ENCODE assay signal across 8 cellular contexts in genomic region chr6:75285156-75285639, GRCh38. TPM values are rescaled to one million over a fixed set of nuclear protein-coding genes. Genes with fewer than 3 reads are reported as not detected.
DNase-seq lines count a peak whose midpoint lies in the region; ATAC-seq and TF ChIP-seq lines count a peak whose summit lies in the region.

No MANE protein-coding gene starts in this region.

- TF ChIP-seq EP300 in ovary (IDR thresholded peaks at IDR 0.05): no peak

- peak overlapping the region in 11 of 12 donors; percentile 57 to 95 (median 89) for H3K27ac ChIP-seq in heart left ventricle
- H3K27ac ChIP-seq in colonic mucosa: peak overlapping the region; percentile 92
- peak overlapping the region; percentile 17 to 51 for H3K27ac ChIP-seq in ovary

- no peaks in the 10 kb centered on the region for H3K9me3 Mint-ChIP-seq in naive thymus-derived CD8-positive, alpha-beta T cell

- peaks cover 12 to 47% (median 26%) of the 10 kb centered on the region in 4 donors for H3K4me1 Mint-ChIP-seq in naive thymus-derived CD8-positive, alpha-beta T cell

- no peak overlapping the region for H3K27ac Mint-ChIP-seq in naive thymus-derived CD8-positive, alpha-beta T cell

- intact Hi-C loops in heart left ventricle (cut with DNase I) (loop anchor here in 1 of 10 donors (10.0 kb wide), 1 partner anchor 320 kb away; the partner anchor contains the start of gene SENP6), Right ventricle myocardium inferior (cut with DNase I) (loop anchor here (2.0 kb wide), 1 partner anchor 42 kb away; the partner anchor contains the start of gene COX7A2), colonic mucosa (cut with DNase I) (no loop called here), ovary (cut with DNase I) (no loop called here)

- DNase-seq in heart left ventricle (no peak), Right ventricle myocardium inferior (ENCODE audit: missing footprints) (no peak), Kasumi-1 (lab: John Stamatoyannopoulos, UW) (peak; percentile 58 to 60), colonic mucosa (no peak), ovary (no peak), ureter (ENCODE audit: low spot score) (no peak)
- DNase-seq in naive thymus-derived CD8-positive, alpha-beta T cell: no peak

- POLR2A ChIA-PET in naive thymus-derived CD8-positive, alpha-beta T cell (lab: Charles Lee): interaction anchor here (0.8 to 3.2 kb wide), 5 partner anchors 14 to 317 kb away, joined by 3 to 30 read pairs (median 5); partner anchors contain the start of genes COX7A2 and SENP6

- no peak for ATAC-seq in heart left ventricle
- ATAC-seq in Right ventricle myocardium inferior: no peak
- ATAC-seq in GM18519 (IDR thresholded peaks at IDR 0.05; ENCODE audit: low FRiP score, unreplicated experiment): no peak
- ATAC-seq in naive thymus-derived CD8-positive, alpha-beta T cell: no peak

- H3K36me3 ChIP-seq in heart left ventricle (peaks cover 0 to 5% (median 0%) of the 10 kb centered on the region in 9 donors), colonic mucosa (no peaks in the 10 kb centered on the region), ovary (no peaks in the 10 kb centered on the region)

- no peak for TF ChIP-seq POLR2A in heart left ventricle (IDR thresholded peaks at IDR 0.05)
- no peak for TF ChIP-seq POLR2A in ovary (IDR thresholded peaks at IDR 0.05)

- H3K4me3 ChIP-seq in heart left ventricle (peak overlapping the region; percentile 59 to 92 (median 84)), colonic mucosa (peak overlapping the region; percentile 86), ovary (peak overlapping the region; percentile 96)

- TF ChIP-seq CTCF in heart left ventricle (IDR thresholded peaks at IDR 0.05) (no peak), colonic mucosa (IDR thresholded peaks at IDR 0.05) (no peak), ovary (IDR thresholded peaks at IDR 0.05) (no peak)

- 1 to 3% (median 2%) methylated on average over 13 of the region's 13 CpGs for WGBS in heart left ventricle, 4 donors
- WGBS in ovary, 3 donors: 0 to 1% (median 1%) methylated on average over 13 of the region's 13 CpGs

- H3K4me3 Mint-ChIP-seq in naive thymus-derived CD8-positive, alpha-beta T cell: no peak overlapping the region

- H3K27me3 Mint-ChIP-seq in naive thymus-derived CD8-positive, alpha-beta T cell: no peaks in the 10 kb centered on the region

- H3K36me3 Mint-ChIP-seq in naive thymus-derived CD8-positive, alpha-beta T cell: peaks cover 0 to 5% (median 0%) of the 10 kb centered on the region in 3 donors

- peak overlapping the region; percentile 37 to 86 for H3K9ac ChIP-seq in colonic mucosa (ENCODE audit: low read depth in 2 of 2, low read length in 2 of 2)

- H3K9me3 ChIP-seq in heart left ventricle: no peaks in the 10 kb centered on the region
- H3K9me3 ChIP-seq in colonic mucosa: no peaks in the 10 kb centered on the region
- no peaks in the 10 kb centered on the region for H3K9me3 ChIP-seq in ovary

- peaks cover 7 to 55% (median 35%) of the 10 kb centered on the region in 12 donors for H3K4me1 ChIP-seq in heart left ventricle
- no peaks in the 10 kb centered on the region for H3K4me1 ChIP-seq in colonic mucosa
- H3K4me1 ChIP-seq in ovary (ENCODE audit: insufficient read depth): peaks cover 6% of the 10 kb centered on the region

- no peaks in the 10 kb centered on the region for H3K27me3 ChIP-seq in heart left ventricle
- H3K27me3 ChIP-seq in colonic mucosa: no peaks in the 10 kb centered on the region
- no peaks in the 10 kb centered on the region for H3K27me3 ChIP-seq in ovary

RNA-seq across cellular contexts. Expression of gene TMEM30A, which starts 0.6 kb away (rescaled TPM):
- total RNA-seq in heart left ventricle (10 to 100 TPM; 30.8 to 86.3 (median 58.2) TPM), Right ventricle myocardium inferior (45.2 TPM), colonic mucosa (100 to 1,000 TPM in 1 of 2 donors, 10 to 100 TPM in 1; 69.5 to 112 TPM), ovary (10 to 100 TPM; 48.9 to 88.0 (median 72.8) TPM), ureter (125 TPM)
- polyA plus RNA-seq in heart left ventricle (10 to 100 TPM; 21.8 to 54.2 TPM), ovary (10 to 100 TPM; 46.1 to 61.6 TPM)
- total RNA-seq in naive thymus-derived CD8-positive, alpha-beta T cell: 10 to 100 TPM; 67.2 to 68.3 TPM
- 10 to 100 TPM; 36.8 to 50.9 (median 37.8) TPM for polyA plus RNA-seq in naive thymus-derived CD8-positive, alpha-beta T cell

RNA-seq across cellular contexts. Expression of gene COX7A2, which starts 41.6 kb away (rescaled TPM):
- 1,000 to 10,000 TPM in 4 of 9 donors, 100 to 1,000 TPM in 5; 646 to 1,301 (median 986) TPM for total RNA-seq in heart left ventricle
- 1,000 to 10,000 TPM; 1,329 to 1,466 TPM for polyA plus RNA-seq in heart left ventricle
- total RNA-seq in Right ventricle myocardium inferior: 969 TPM
- total RNA-seq in colonic mucosa: 100 to 1,000 TPM; 795 to 814 TPM
- total RNA-seq in ovary: 100 to 1,000 TPM; 178 to 297 (median 202) TPM
- 100 to 1,000 TPM; 316 to 377 TPM for polyA plus RNA-seq in ovary
- total RNA-seq in naive thymus-derived CD8-positive, alpha-beta T cell: 100 to 1,000 TPM; 198 to 213 TPM
- 1,000 to 10,000 TPM in 1 of 3 donors, 100 to 1,000 TPM in 2; 788 to 1,025 (median 870) TPM for polyA plus RNA-seq in naive thymus-derived CD8-positive, alpha-beta T cell
- total RNA-seq in ureter: 353 TPM

Comparison
In these comparisons a context has a peak if more than half of its experiments do, and no peak if none do; other contexts are left out.
1. DNase-seq: peak in Kasumi-1 (2 of 2); none in heart left ventricle (0 of 5), Right ventricle myocardium inferior (single experiment), colonic mucosa (single experiment), ovary (0 of 5), naive thymus-derived CD8-positive, alpha-beta T cell (0 of 10) and ureter (single experiment).
2. H3K27ac ChIP-seq: peak in every context shown above with its lines; median percentile 92 in colonic mucosa; 89 in heart left ventricle; 34 in ovary.
3. Peak in every context shown above with its lines, with median percentiles within 50 percentile points of each other: H3K4me3 ChIP-seq.